1 cellular context compared by ENCODE assay signal in genomic region chr2:120538691-120539420, GRCh38.
TF ChIP-seq lines count a peak whose summit lies in the region.

No MANE protein-coding gene starts in this region.

TF ChIP-seq in HepG2, 621 proteins besides CTCF, POLR2A, EP300 and RAD21 (continued from another document and continues in another):
- TF ChIP-seq ZNF784 (CRISPR knock-in tag; IDR thresholded peaks at IDR 0.05; ENCODE audit: borderline replicate concordance) (0 out of 2 replicates have a peak, but pooled peaks have one; percentile 19), XRCC5 (optimal IDR thresholded peaks at IDR 0.05; ENCODE audit: low read length) (peak; percentile 35), ZNF430 (CRISPR knock-in tag; IDR thresholded peaks at IDR 0.05) (peak; percentile 8; the same call in 1 of the 2 replicates), EHMT2 (IDR thresholded peaks at IDR 0.05; ENCODE audit: borderline replicate concordance, low read depth, low read length) (no peak), TRIM24 (CRISPR knock-in tag; IDR thresholded peaks at IDR 0.05) (no peak), HNF1A (IDR thresholded peaks at IDR 0.05; ENCODE audit: low read depth) (no peak), HNF1A (CRISPR knock-in tag; IDR thresholded peaks at IDR 0.05; ENCODE audit: borderline replicate concordance) (peak; percentile 59; the same call in 1 of the 2 replicates), U2AF1 (optimal IDR thresholded peaks at IDR 0.05; ENCODE audit: low read depth, low read length) (no peak), HDAC1 (CRISPR knock-in tag; IDR thresholded peaks at IDR 0.05) (no peak), ZNF614 (CRISPR knock-in tag; IDR thresholded peaks at IDR 0.05; ENCODE audit: borderline replicate concordance) (no peak), CREBL2 (CRISPR knock-in tag; IDR thresholded peaks at IDR 0.05; ENCODE audit: borderline replicate concordance) (no peak), ZNF501 (CRISPR knock-in tag; IDR thresholded peaks at IDR 0.05) (no peak), ZBTB3 (CRISPR knock-in tag; IDR thresholded peaks at IDR 0.05; ENCODE audit: borderline replicate concordance, low read depth) (no peak), ZKSCAN1 (IDR thresholded peaks at IDR 0.05; ENCODE audit: low read length) (no peak), BCL3 (CRISPR knock-in tag; IDR thresholded peaks at IDR 0.05) (no peak), JUN (CRISPR knock-in tag; IDR thresholded peaks at IDR 0.05) (0 out of 2 replicates have a peak, but pooled peaks have one; percentile 27), THAP7 (CRISPR knock-in tag; IDR thresholded peaks at IDR 0.05) (no peak), UBTF (CRISPR knock-in tag; IDR thresholded peaks at IDR 0.05) (no peak), SATB2 (CRISPR knock-in tag; IDR thresholded peaks at IDR 0.05) (no peak), HMGXB4 (CRISPR knock-in tag; IDR thresholded peaks at IDR 0.05; ENCODE audit: borderline replicate concordance in 1 of 2, low read depth in 1 of 2) (no peak), ZBTB40 (IDR thresholded peaks at IDR 0.05) (no peak), ZBTB40 (CRISPR knock-in tag; IDR thresholded peaks at IDR 0.05) (no peak), STAT6 (CRISPR knock-in tag; IDR thresholded peaks at IDR 0.05; ENCODE audit: borderline replicate concordance) (no peak), MED8 (CRISPR knock-in tag; IDR thresholded peaks at IDR 0.05; ENCODE audit: insufficient replicate concordance) (no peak), ZNF350 (CRISPR knock-in tag; IDR thresholded peaks at IDR 0.05; ENCODE audit: borderline replicate concordance, low read depth) (no peak), CBFB (CRISPR knock-in tag; IDR thresholded peaks at IDR 0.05) (no peak), ZNF101 (CRISPR knock-in tag; IDR thresholded peaks at IDR 0.05; ENCODE audit: borderline replicate concordance, low read depth) (no peak), MXI1 (IDR thresholded peaks at IDR 0.05; ENCODE audit: borderline replicate concordance, low read depth, low read length) (no peak)
